In genomic region chr13:66305960-66306617, GRCh38 we compare ENCODE assay signal across 25 cellular contexts.
DNase-seq lines count a peak whose midpoint lies in the region; ATAC-seq, FAIRE-seq and TF ChIP-seq lines count a peak whose summit lies in the region.
"Had no signal": no experiment of that assay in that cellular context is flagged by ENCODE, and none has a peak within 500 bp of the region (broad histone marks: within the 10 kb centered on the region; RNA-seq: fewer than 3 reads in every experiment).

No MANE protein-coding gene starts in this region.

- TF ChIP-seq RAD21 in A549 (conservative IDR thresholded peaks at IDR 0.05 in 1 of 2, IDR thresholded peaks at IDR 0.05 in 1 of 2) (no peak), IMR-90 (IDR thresholded peaks at IDR 0.05; ENCODE audit: low read length) (no peak), K562 (CRISPR knock-in tag; conservative IDR thresholded peaks at IDR 0.05 in 1 of 2, IDR thresholded peaks at IDR 0.05 in 1 of 2) (no peak)

- TF ChIP-seq EP300 in A549 (IDR thresholded peaks at IDR 0.05) (no peak), K562 (IDR thresholded peaks at IDR 0.05; ENCODE audit: low read length) (no peak), ovary (IDR thresholded peaks at IDR 0.05) (no peak)

- no peak overlapping the region for H4K91ac ChIP-seq in IMR-90 (ENCODE audit: insufficient read depth, low read depth, low read length)

- in situ Hi-C loops in IMR-90 (cut with MboI; ENCODE audit: low sequenced_read_pairs) = no loop called here
- in situ Hi-C loops in K562 (cut with MboI) = no loop called here

- no peak for DNase-seq in A549 (ENCODE audit: low read depth in 1 of 2, low spot score in 1 of 2)
- no peak for DNase-seq in IMR-90
- peak; percentile 70 for DNase-seq in NCI-H146 (lab: John Stamatoyannopoulos, UW)
- DNase-seq in K562 (ENCODE audit: extremely low read depth in 1 of 4, low spot score in 3 of 4) = no peak
- DNase-seq in ovary = no peak
- DNase-seq: 8988T, DMS 273 treated with DMSO at 0.1 percent for 48 hours, GF-D8, H7, KBM-7, NCI-H1092 treated with DMSO at 0.1 percent for 48 hours, NCI-H1930, NCI-H2171, NCI-H446 treated with DMSO at 0.1 percent for 48 hours, NCI-H748 treated with DMSO at 0.1 percent for 48 hours, SIG-M5, T-helper 2 cell had no signal

- no peaks in the 10 kb centered on the region for H3K79me1 ChIP-seq in IMR-90 (ENCODE audit: low read depth in 1 of 2, low read length in 2 of 2)

- BruUV-seq in IMR-90 (replicated peaks; lab: Mats Ljungman, UMichigan) (no TSS peak), K562 (replicated peaks; lab: Mats Ljungman, UMichigan) (no TSS peak)

- H2AK5ac ChIP-seq in IMR-90 (ENCODE audit: low read depth, low read length) = no peak overlapping the region

- no peak overlapping the region for H2BK5ac ChIP-seq in IMR-90 (ENCODE audit: low read depth, low read length, poor library complexity, severe bottlenecking)

- H3K79me2 ChIP-seq in K562 (ENCODE audit: control insufficient read depth, insufficient read depth, low read length) = no peaks in the 10 kb centered on the region

- H3K4me1 ChIP-seq in A549 (peaks cover 17% of the 10 kb centered on the region; the same call in 2 of the 3 replicates), IMR-90 (ENCODE audit: control insufficient read depth, insufficient read depth, low read length) (no peaks in the 10 kb centered on the region), K562 (replicated peaks in 1 of 2; ENCODE audit: control insufficient read depth in 2 of 2, insufficient read depth in 2 of 2, low read length in 2 of 2) (no peaks in the 10 kb centered on the region), ovary (ENCODE audit: insufficient read depth) (no peaks in the 10 kb centered on the region)

- H3K56ac ChIP-seq in IMR-90 (ENCODE audit: extremely low read depth, insufficient read depth, low read length) = no peak overlapping the region

- no peak overlapping the region for H4K5ac ChIP-seq in IMR-90 (ENCODE audit: low read depth, low read length)

- no peak overlapping the region for H2BK15ac ChIP-seq in IMR-90 (ENCODE audit: low read depth, low read length)

- H3K9me3 ChIP-seq in A549 (no peaks in the 10 kb centered on the region), IMR-90 (ENCODE audit: control insufficient read depth, insufficient read depth, low read length) (no peaks in the 10 kb centered on the region), K562 (replicated peaks; ENCODE audit: control insufficient read depth, insufficient read depth, low read depth, low read length) (no peaks in the 10 kb centered on the region), ovary (no peaks in the 10 kb centered on the region)

- H3K27ac ChIP-seq in A549 (no peak overlapping the region), IMR-90 (ENCODE audit: insufficient read depth, low read length) (no peak overlapping the region), K562 (ENCODE audit: extremely low read depth, low read depth, low read length) (no peak overlapping the region), ovary (no peak overlapping the region)
- H3K27ac ChIP-seq: C4-2B, HL-60 had no signal

- WGBS in A549 (ENCODE audit: missing lambda C conversion rate) = 65% methylated on average over 5 of the region's 5 CpGs
- WGBS in IMR-90 (ENCODE audit: extremely low coverage in 2 of 2, insufficient read length in 1 of 2), 2 experiments = no CpG with 5 or more reads among the region's 5 CpGs
- 3% methylated on average over 4 of the region's 5 CpGs for WGBS in K562 (ENCODE audit: insufficient coverage, low coverage, missing lambda C conversion rate)
- WGBS in ovary, 3 donors = 74 to 85% (median 80%) methylated on average over 5 of the region's 5 CpGs

- dilution Hi-C loops in IMR-90 (cut with HindIII; ENCODE audit: low sequenced_read_pairs, unreplicated experiment) = no loop called here

- H2AK9ac ChIP-seq in IMR-90 (replicated peaks; ENCODE audit: low read depth, low read length, poor library complexity) = no peak overlapping the region

- H3K9me1 ChIP-seq in IMR-90 (ENCODE audit: insufficient read depth, low read length) = no peaks in the 10 kb centered on the region
- H3K9me1 ChIP-seq in K562 (ENCODE audit: control insufficient read depth, insufficient read depth, low read length) = no peaks in the 10 kb centered on the region

- POLR2A ChIA-PET in A549 (lab: Yijun Ruan, JAX) (no interaction called here), IMR-90 (lab: Charles Lee; ENCODE audit: unreplicated experiment) (no interaction called here), K562 (lab: Yijun Ruan, JAX) (no interaction called here)

- ATAC-seq in A549 = no peak
- ATAC-seq in IMR-90 (ENCODE audit: low read depth) = no peak
- no peak for ATAC-seq in K562
- no peak for ATAC-seq in HG03159 (IDR thresholded peaks at IDR 0.05; ENCODE audit: unreplicated experiment)
- no peak for ATAC-seq in HG03521 (IDR thresholded peaks at IDR 0.05; ENCODE audit: unreplicated experiment)
- no peak for ATAC-seq in HG02623 (IDR thresholded peaks at IDR 0.05; ENCODE audit: unreplicated experiment)

- no peak overlapping the region for H3K4ac ChIP-seq in IMR-90 (ENCODE audit: low read depth, low read length)

- no peaks in the 10 kb centered on the region for H3K27me3 ChIP-seq in IMR-90 (ENCODE audit: control insufficient read depth, insufficient read depth, low read length)
- H3K27me3 ChIP-seq in K562 (ENCODE audit: control insufficient read depth in 2 of 2, insufficient read depth in 2 of 2, low read length in 2 of 2) = no peaks in the 10 kb centered on the region
- no peaks in the 10 kb centered on the region for H3K27me3 ChIP-seq in ovary

- intact Hi-C loops in IMR-90 (cut with micrococcal nuclease) (no loop called here), K562 (cut with micrococcal nuclease) (no loop called here), ovary (cut with DNase I) (no loop called here)

- no peak overlapping the region for H4K8ac ChIP-seq in IMR-90 (ENCODE audit: low read depth in 2 of 2, low read length in 2 of 2)

- H3K9ac ChIP-seq in IMR-90 (ENCODE audit: low read depth, low read length) (no peak overlapping the region), K562 (ENCODE audit: insufficient read depth in 1 of 2, low read depth in 2 of 2, low read length in 2 of 2) (no peak overlapping the region)

- CTCF ChIA-PET in A549 (lab: Yijun Ruan, JAX) (no interaction called here), IMR-90 (lab: Yijun Ruan, JAX) (no interaction called here), K562 (lab: Yijun Ruan, JAX; ENCODE audit: low intra/inter-chr PET ratio) (no interaction called here)

- TF ChIP-seq POLR2A in A549 (IDR thresholded peaks at IDR 0.05; ENCODE audit: low read length) (no peak), IMR-90 (IDR thresholded peaks at IDR 0.05; ENCODE audit: low read depth, low read length) (no peak), K562 (conservative IDR thresholded peaks at IDR 0.05) (no peak), ovary (IDR thresholded peaks at IDR 0.05) (no peak)

- H3K36me3 ChIP-seq in IMR-90 (ENCODE audit: control insufficient read depth, insufficient read depth, low read length) = no peaks in the 10 kb centered on the region
- H3K36me3 ChIP-seq in K562 (ENCODE audit: control insufficient read depth, insufficient read depth, low read length) = no peaks in the 10 kb centered on the region
- no peaks in the 10 kb centered on the region for H3K36me3 ChIP-seq in ovary

- H2AFZ ChIP-seq in IMR-90 (replicated peaks; ENCODE audit: low read length, poor library complexity) = no peak overlapping the region
- no peak overlapping the region for H2AFZ ChIP-seq in K562 (ENCODE audit: low read depth, low read length)

- H3K14ac ChIP-seq in IMR-90 (replicated peaks; ENCODE audit: low read depth, low read length) = no peak overlapping the region

- H3K4me3 ChIP-seq in A549 (no peak overlapping the region), IMR-90 (ENCODE audit: insufficient read depth, low read depth, low read length) (no peak overlapping the region), K562 (no peak overlapping the region), ovary (no peak overlapping the region)

- no peak for FAIRE-seq in A549 (lab: Jason Lieb, UNC)
- no peak for FAIRE-seq in K562 (lab: Jason Lieb, UNC)
- FAIRE-seq: GM12891, GM18507, HTR-8/SVneo had no signal

- H3K23ac ChIP-seq in IMR-90 (ENCODE audit: low read depth, low read length) = no peak overlapping the region

- H3K4me2 ChIP-seq in A549 (no peak overlapping the region), IMR-90 (ENCODE audit: low read depth, low read length) (no peak overlapping the region), K562 (ENCODE audit: insufficient read depth, low read length) (no peak overlapping the region)

- H3K18ac ChIP-seq in IMR-90 (ENCODE audit: low read depth, low read length) = no peak overlapping the region

- H2BK120ac ChIP-seq in IMR-90 (ENCODE audit: low read depth, low read length) = no peak overlapping the region

- no peak overlapping the region for H2BK20ac ChIP-seq in IMR-90 (ENCODE audit: low read depth, low read length)

- TF ChIP-seq CTCF in A549 (IDR thresholded peaks at IDR 0.05) (no peak), IMR-90 (conservative IDR thresholded peaks at IDR 0.05; ENCODE audit: low read depth, low read length) (no peak), K562 (IDR thresholded peaks at IDR 0.05 in 2 of 3, conservative IDR thresholded peaks at IDR 0.05 in 1 of 3; ENCODE audit: insufficient read depth in 2 of 3, low read depth in 1 of 3, low read length in 3 of 3) (no peak), ovary (IDR thresholded peaks at IDR 0.05) (no peak)

- no peaks in the 10 kb centered on the region for H4K20me1 ChIP-seq in IMR-90 (ENCODE audit: insufficient read depth, low read length)
- no peaks in the 10 kb centered on the region for H4K20me1 ChIP-seq in K562 (replicated peaks; ENCODE audit: control insufficient read depth, insufficient read depth, low read length)

TF ChIP-seq in A549, 52 proteins besides CTCF, POLR2A, EP300 and RAD21:
- TF ChIP-seq ZFP36 (IDR thresholded peaks at IDR 0.05; ENCODE audit: borderline replicate concordance, partially characterized antibody) (no peak), MAFK (IDR thresholded peaks at IDR 0.05; ENCODE audit: partially characterized antibody) (peak; percentile 93)

TF ChIP-seq in IMR-90, 13 proteins besides CTCF, POLR2A, EP300 and RAD21:
- TF ChIP-seq MAFK (IDR thresholded peaks at IDR 0.05; ENCODE audit: low read depth, low read length) (peak; percentile 97), RFX5 (IDR thresholded peaks at IDR 0.05; ENCODE audit: low read depth, low read length) (no peak)

TF ChIP-seq in K562, 482 proteins besides CTCF, POLR2A, EP300 and RAD21 (continues in another document):
- TF ChIP-seq SP2 (IDR thresholded peaks at IDR 0.05; ENCODE audit: extremely low read depth, low read depth, low read length, poor library complexity, severe bottlenecking) (no peak), MAFK (IDR thresholded peaks at IDR 0.05; ENCODE audit: low read length) (peak; percentile 84), MAFG (tag; conservative IDR thresholded peaks at IDR 0.05) (peak; percentile 78), C11orf30 (IDR thresholded peaks at IDR 0.05; ENCODE audit: low read depth) (peak; percentile 59), ZNF316 (IDR thresholded peaks at IDR 0.05) (peak; percentile 85), MAFF (IDR thresholded peaks at IDR 0.05; ENCODE audit: low read length) (peak; percentile 82), HDAC1 (IDR thresholded peaks at IDR 0.05) (no peak)

Comparison
In these comparisons a context has a peak if more than half of its experiments do, and no peak if none do; other contexts are left out.
1. Of the 35 proteins assayed by ChIP-seq in both K562 and A549: peak only in K562: none; only in A549: none; in both: MAFK; in neither: 34.